21 cellular contexts compared by ENCODE assay signal in genomic region chr3:32256206-32256605, GRCh38. TPM values are rescaled to one million over a fixed set of nuclear protein-coding genes. Genes with fewer than 3 reads are reported as not detected.
"Had no signal": no experiment of that assay in that cellular context is flagged by ENCODE, and none has a peak within 500 bp of the region (broad histone marks: within the 10 kb centered on the region; RNA-seq: fewer than 3 reads in every experiment).

No MANE protein-coding gene starts in this region.

- H3K4me2 ChIP-seq: KMS-11, SK-N-SH had no signal

- DNase-seq: Kasumi-1, MV-4-11, NCI-H1048, NCI-H1105, NCI-H1417, NCI-H1436 treated with DMSO at 0.1 percent for 48 hours, NCI-H1694, NCI-H1930, NCI-H2081, NCI-H2107, NCI-H2227 treated with DMSO at 0.1 percent for 48 hours, NCI-H524 treated with DMSO at 0.1 percent for 48 hours, NCI-H774, SK-N-SH, SW 1271 had no signal

- H3K27ac Mint-ChIP-seq: IgD-negative memory B cell had no signal

- H3K9ac ChIP-seq: KMS-11, SK-N-SH had no signal

- ATAC-seq: K562, Panc1 had no signal

- H3K9me2 ChIP-seq: SK-N-SH had no signal

- H3K4me1 Mint-ChIP-seq: IgD-negative memory B cell had no signal

- H3K4me3 ChIP-seq: K562 had no signal

- H3K27ac ChIP-seq: HL-60, KMS-11, RWPE1 had no signal

- H3K4me3 Mint-ChIP-seq: IgD-negative memory B cell had no signal

RNA-seq across cellular contexts. Expression of gene CMTM8, which starts 17.7 kb away (rescaled TPM):
- total RNA-seq: K562 had no signal
- polyA plus RNA-seq: K562 had no signal
